32 cellular contexts compared by ENCODE assay signal in the genomic region with DNA sequence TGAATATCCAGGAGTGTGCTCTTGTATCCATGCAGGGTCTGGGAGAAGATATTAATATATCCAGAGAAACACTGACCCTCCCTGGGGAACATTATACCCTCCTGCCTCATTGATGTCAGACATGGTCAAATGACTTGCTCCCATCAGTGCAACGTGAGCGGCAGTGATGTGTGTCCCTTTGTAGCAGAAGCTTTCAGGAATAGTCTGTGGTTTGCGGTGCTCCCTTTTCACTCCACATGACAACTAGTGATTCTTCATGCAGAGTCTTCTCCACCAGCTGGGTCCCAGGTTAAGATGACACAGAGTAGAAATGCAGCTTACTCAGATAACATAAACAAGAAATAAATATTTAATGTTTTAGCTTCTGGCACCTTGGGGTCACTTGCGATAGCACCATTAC. TPM values are rescaled to one million over a fixed set of nuclear protein-coding genes. Genes with fewer than 3 reads are reported as not detected.
"Had no signal": no experiment of that assay in that cellular context is flagged by ENCODE, and none has a peak within 500 bp of the region (broad histone marks: within the 10 kb centered on the region; RNA-seq: fewer than 3 reads in every experiment).

No MANE protein-coding gene starts in this region.

- H3K27ac ChIP-seq: ascending aorta, breast epithelium, RWPE1, WERI-Rb-1 had no signal

- H3K4me1 ChIP-seq: ascending aorta, breast epithelium had no signal

- H3K9me3 ChIP-seq: ascending aorta, breast epithelium, MG63 had no signal

- DNase-seq: activated CD4-positive, alpha-beta T cell treated with anti-CD3 and anti-CD28 coated beads for 36 hours; activated CD4-positive, alpha-beta T cell treated with anti-CD3 and anti-CD28 coated beads, Interleukin-2, amount 10 ng/mL, durations not matched to agents 7 days and 5 days; activated CD4-positive, alpha-beta T cell treated with anti-CD3 and anti-CD28 coated beads, Interleukin-2, amount 50 U/mL, for 48 hours; activated effector memory CD4-positive, alpha-beta T cell treated with anti-CD3 and anti-CD28 coated beads, Interleukin-2, amount 50 U/mL, for 16 hours; activated naive CD4-positive, alpha-beta T cell; activated naive CD8-positive, alpha-beta T cell treated with anti-CD3 and anti-CD28 coated beads, Interleukin-2, amount 10 ng/mL, durations not matched to agents 7 days and 5 days; activated T-cell treated with anti-CD3 and anti-CD28 coated beads, Interleukin-2, amount 50 U/mL, for 1 hour; activated T-cell treated with anti-CD3 and anti-CD28 coated beads, Interleukin-2, amount 50 U/mL, for 72 hours; amygdala; Kasumi-1; MG63; MV-4-11; NCI-H1092; NCI-H1436 treated with DMSO at 0.1 percent for 48 hours; NCI-H1694 treated with DMSO at 0.1 percent for 48 hours; NCI-H2029; NCI-H345; NCI-H524 treated with DMSO at 0.1 percent for 48 hours; NK-92 treated with Interleukin-12 subunit alpha and Interleukin-12 subunit beta, amount 100 ng/mL, for 24 hours; PC-3; SIG-M5; T1000; WERI-Rb-1 had no signal

- H3K27me3 ChIP-seq: ascending aorta, MG63 had no signal

- H3K36me3 ChIP-seq: ascending aorta, breast epithelium, MG63, WERI-Rb-1 had no signal

- H3K4me3 ChIP-seq: ascending aorta, breast epithelium, MG63 had no signal

- ATAC-seq: activated CD4-positive, alpha-beta T cell treated with anti-CD3 and anti-CD28 coated beads for 36 hours; activated T-cell treated with anti-CD3 and anti-CD28 coated beads, Interleukin-2, amount 50 U/mL, for 72 hours; activated T-helper 17 cell treated with anti-CD3 and anti-CD28 coated beads, Interleukin-2, amount 50 U/mL, for 72 hours; PC-3; Right ventricle myocardium inferior had no signal

RNA-seq across cellular contexts. Expression of gene LYPD8, which starts 31.9 kb away (rescaled TPM):
- total RNA-seq: activated CD4-positive, alpha-beta T cell treated with anti-CD3 and anti-CD28 coated beads for 36 hours; activated CD4-positive, alpha-beta T cell treated with anti-CD3 and anti-CD28 coated beads, Interleukin-2, amount 10 ng/mL, durations not matched to agents 7 days and 5 days; activated naive CD8-positive, alpha-beta T cell treated with anti-CD3 and anti-CD28 coated beads, Interleukin-2, amount 10 ng/mL, durations not matched to agents 7 days and 5 days; activated T-cell treated with anti-CD3 and anti-CD28 coated beads, Interleukin-2, amount 50 U/mL, for 72 hours; activated T-helper 17 cell treated with anti-CD3 and anti-CD28 coated beads, Interleukin-2, amount 50 U/mL, for 72 hours; ascending aorta; cardiac septum; NCI-H460; PC-3; Right ventricle myocardium inferior; T-helper 1 cell treated with Interleukin-12 subunit alpha and Interleukin-12 subunit beta and Interleukin-4 antibody, amounts not matched to agents 30 ng/mL and 1 ng/mL, for 36 hours; T-helper 2 cell treated with Interferon-gamma antibody and Interleukin-4, amounts not matched to agents 100 ng/mL and 5 ng/mL, for 36 hours had no signal
